ENCODE assay signal across 21 cellular contexts in the genomic region with DNA sequence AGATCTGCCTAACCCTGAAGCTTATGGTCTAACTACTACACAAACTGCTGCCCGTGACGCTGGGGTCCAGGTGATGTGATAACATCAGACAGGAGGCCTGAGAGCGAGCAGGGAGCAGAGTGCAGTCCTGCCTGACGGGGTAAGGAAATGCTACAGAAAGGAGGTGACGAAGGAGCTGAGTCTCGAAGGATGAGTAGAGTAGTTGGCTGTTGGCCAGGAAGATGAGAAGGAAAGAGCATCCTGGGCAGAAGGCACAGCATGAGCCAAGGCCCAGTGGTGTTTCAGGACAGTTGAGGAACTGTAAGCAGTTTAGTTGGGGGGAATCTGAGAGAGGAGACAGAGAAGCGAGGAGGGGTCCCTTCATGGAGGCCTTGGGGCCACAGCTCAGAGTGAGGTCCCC.
DNase-seq lines count a peak whose midpoint lies in the region; ATAC-seq and TF ChIP-seq lines count a peak whose summit lies in the region.
"Had no signal": no experiment of that assay in that cellular context is flagged by ENCODE, and none has a peak within 500 bp of the region (broad histone marks: within the 10 kb centered on the region; RNA-seq: fewer than 3 reads in every experiment).

No MANE protein-coding gene starts in this region.

- no peaks in the 10 kb centered on the region for H3K36me3 Mint-ChIP-seq in CD4-positive, alpha-beta memory T cell
- no peaks in the 10 kb centered on the region for H3K36me3 Mint-ChIP-seq in activated CD8-positive, alpha-beta T cell treated with anti-CD3 and anti-CD28 coated beads, Interleukin-2, amount 10 ng/mL, durations not matched to agents 7 days and 5 days (ENCODE audit: low read depth)
- H3K36me3 Mint-ChIP-seq in memory B cell = peaks cover 5% of the 10 kb centered on the region

- no peaks in the 10 kb centered on the region for H3K36me3 ChIP-seq in BLaER1
- no peaks in the 10 kb centered on the region for H3K36me3 ChIP-seq in CD4-positive, alpha-beta memory T cell (ENCODE audit: insufficient read depth, low read length)
- H3K36me3 ChIP-seq: gastrocnemius medialis, Peyer's patch, right lobe of liver had no signal

- no peaks in the 10 kb centered on the region for H3K27me3 ChIP-seq in BLaER1
- H3K27me3 ChIP-seq in CD4-positive, alpha-beta memory T cell (ENCODE audit: insufficient read depth, low read length) = no peaks in the 10 kb centered on the region
- H3K27me3 ChIP-seq: Peyer's patch, right lobe of liver had no signal

- peak overlapping the region; percentile 88 for H3K27ac ChIP-seq in BLaER1
- no peak overlapping the region for H3K27ac ChIP-seq in CD4-positive, alpha-beta memory T cell (ENCODE audit: low read depth, low read length)
- H3K27ac ChIP-seq: gastrocnemius medialis, parathyroid adenoma, right lobe of liver, SK-N-MC had no signal

- peak overlapping the region; percentile 58; the same call in 1 of the 2 replicates for H3K9ac ChIP-seq in BLaER1
- H3K9ac ChIP-seq: parathyroid adenoma had no signal

- peaks cover 9 to 12% of the 10 kb centered on the region in 2 donors for H3K27me3 Mint-ChIP-seq in CD4-positive, alpha-beta memory T cell
- H3K27me3 Mint-ChIP-seq in activated CD8-positive, alpha-beta T cell treated with anti-CD3 and anti-CD28 coated beads, Interleukin-2, amount 10 ng/mL, durations not matched to agents 7 days and 5 days (ENCODE audit: low read depth) = peaks cover 2% of the 10 kb centered on the region
- H3K27me3 Mint-ChIP-seq in memory B cell = peaks cover 2% of the 10 kb centered on the region

- H3K27ac Mint-ChIP-seq in CD4-positive, alpha-beta memory T cell = peak overlapping the region in 5 of 7 donors; percentile 8 to 92 (median 43)
- H3K27ac Mint-ChIP-seq in activated CD8-positive, alpha-beta T cell treated with anti-CD3 and anti-CD28 coated beads, Interleukin-2, amount 10 ng/mL, durations not matched to agents 7 days and 5 days = peak overlapping the region; percentile 55
- H3K27ac Mint-ChIP-seq in memory B cell = peak overlapping the region; percentile 79

- peaks cover 9 to 12% (median 12%) of the 10 kb centered on the region in 4 donors for H3K4me1 Mint-ChIP-seq in CD4-positive, alpha-beta memory T cell
- H3K4me1 Mint-ChIP-seq in activated CD8-positive, alpha-beta T cell treated with anti-CD3 and anti-CD28 coated beads, Interleukin-2, amount 10 ng/mL, durations not matched to agents 7 days and 5 days (ENCODE audit: low read depth) = peaks cover 10% of the 10 kb centered on the region
- peaks cover 40% of the 10 kb centered on the region for H3K4me1 Mint-ChIP-seq in memory B cell

- no peak for TF ChIP-seq CTCF in GM10248 (IDR thresholded peaks at IDR 0.05; ENCODE audit: control extremely low read depth, extremely low read depth, low read depth, missing control alignments)

- intact Hi-C loops in CD4-positive, alpha-beta memory T cell (cut with micrococcal nuclease) = no loop called here

- peak overlapping the region in 2 of 8 donors; percentile 23 to 65 for H3K4me3 Mint-ChIP-seq in CD4-positive, alpha-beta memory T cell
- no peak overlapping the region for H3K4me3 Mint-ChIP-seq in activated CD8-positive, alpha-beta T cell treated with anti-CD3 and anti-CD28 coated beads, Interleukin-2, amount 10 ng/mL, durations not matched to agents 7 days and 5 days
- peak overlapping the region; percentile 25 for H3K4me3 Mint-ChIP-seq in memory B cell

- H3K9me3 ChIP-seq in BLaER1 = peaks cover 13% of the 10 kb centered on the region
- H3K9me3 ChIP-seq in CD4-positive, alpha-beta memory T cell (ENCODE audit: control insufficient read depth in 1 of 2, low read length in 2 of 2) = no peaks in the 10 kb centered on the region
- H3K9me3 ChIP-seq: gastrocnemius medialis, Peyer's patch, right lobe of liver had no signal

- H4K20me1 ChIP-seq in BLaER1 = no peaks in the 10 kb centered on the region

- no peak overlapping the region for H3K4me3 ChIP-seq in BLaER1
- no peak overlapping the region for H3K4me3 ChIP-seq in CD4-positive, alpha-beta memory T cell (ENCODE audit: low read length in 2 of 2)
- H3K4me3 ChIP-seq: gastrocnemius medialis, Peyer's patch, right lobe of liver, SK-N-MC had no signal

- CTCF ChIA-PET in CD4-positive, alpha-beta memory T cell (lab: Charles Lee; ENCODE audit: partially characterized antibody) = no interaction called here
- CTCF ChIA-PET in activated CD8-positive, alpha-beta T cell treated with anti-CD3 and anti-CD28 coated beads, Interleukin-2, amount 10 ng/mL, durations not matched to agents 7 days and 5 days (lab: Charles Lee) = no interaction called here
- CTCF ChIA-PET in GM10248 (lab: Yijun Ruan, JAX) = interaction anchor here (1.1 kb wide), 2 partner anchors 10 to 23 kb away, joined by 3 to 4 read pairs; no protein-coding TSS in a partner anchor

- no peak for ATAC-seq in activated CD8-positive, alpha-beta T cell treated with anti-CD3 and anti-CD28 coated beads, Interleukin-2, amount 10 ng/mL, durations not matched to agents 7 days and 5 days
- no peak for ATAC-seq in memory B cell (ENCODE audit: low read depth)
- ATAC-seq in GM21825 (IDR thresholded peaks at IDR 0.05; ENCODE audit: unreplicated experiment) = no peak
- ATAC-seq: gastrocnemius medialis, HCT116, right lobe of liver had no signal

- peaks cover 0 to 9% (median 1%) of the 10 kb centered on the region in 8 donors for H3K9me3 Mint-ChIP-seq in CD4-positive, alpha-beta memory T cell
- H3K9me3 Mint-ChIP-seq in activated CD8-positive, alpha-beta T cell treated with anti-CD3 and anti-CD28 coated beads, Interleukin-2, amount 10 ng/mL, durations not matched to agents 7 days and 5 days (ENCODE audit: insufficient read depth) = no peaks in the 10 kb centered on the region
- peaks cover 10% of the 10 kb centered on the region for H3K9me3 Mint-ChIP-seq in memory B cell

- no peak for DNase-seq in CD4-positive, alpha-beta memory T cell
- no peak for DNase-seq in activated CD8-positive, alpha-beta T cell treated with anti-CD3 and anti-CD28 coated beads, Interleukin-2, amount 10 ng/mL, durations not matched to agents 7 days and 5 days
- DNase-seq in memory B cell (ENCODE audit: low spot score in 2 of 2) (no peak), GM10248 (ENCODE audit: extremely low spot score) (no peak)
- no peak for DNase-seq in central memory CD4-positive, alpha-beta T cell
- DNase-seq: activated CD4-positive, CD25-positive, alpha-beta regulatory T cell treated with anti-CD3 and anti-CD28 coated beads, Interleukin-2, amount 50 U/mL, for 72 hours; activated effector memory CD4-positive, alpha-beta T cell treated with Interleukin-2 at 50 U/mL for 16 hours; aorta; COR-L47; gastrocnemius medialis; kidney glomerular epithelial cell; NCI-H1436 treated with DMSO at 0.1 percent for 48 hours; NCI-H524; right lobe of liver; stimulated activated CD4-positive, alpha-beta T cell treated with anti-CD3 and anti-CD28 coated beads, Interleukin-15, amount 100 ng/mL, for 24 hours had no signal

- peaks cover 23% of the 10 kb centered on the region for H3K4me1 ChIP-seq in BLaER1
- peaks cover 8% of the 10 kb centered on the region for H3K4me1 ChIP-seq in CD4-positive, alpha-beta memory T cell (ENCODE audit: insufficient read depth, low read length)
- H3K4me1 ChIP-seq: gastrocnemius medialis, parathyroid adenoma, right lobe of liver had no signal

- POLR2A ChIA-PET in CD4-positive, alpha-beta memory T cell (lab: Charles Lee; ENCODE audit: partially characterized antibody) = no interaction called here
- POLR2A ChIA-PET in activated CD8-positive, alpha-beta T cell treated with anti-CD3 and anti-CD28 coated beads, Interleukin-2, amount 10 ng/mL, durations not matched to agents 7 days and 5 days (lab: Charles Lee) = interaction anchor here (0.5 kb wide), 1 partner anchor 86 kb away, joined by 5 read pairs; no protein-coding TSS in a partner anchor
- POLR2A ChIA-PET in GM10248 (lab: Yijun Ruan, JAX) = interaction anchor here (0.6 kb wide), 1 partner anchor 758 kb away, joined by 4 read pairs; a partner anchor contains a TSS

- H3K4me2 ChIP-seq in BLaER1 = peak overlapping the region; percentile 75
